ENCODE assay signal across 21 cellular contexts in genomic region chr9:22617156-22617555, GRCh38.
"Had no signal": no experiment of that assay in that cellular context is flagged by ENCODE, and none has a peak within 500 bp of the region (broad histone marks: within the 10 kb centered on the region; RNA-seq: fewer than 3 reads in every experiment).

No MANE protein-coding gene starts in this region.

- DNase-seq: activated CD4-positive, alpha-beta T cell treated with anti-CD3 and anti-CD28 coated beads for 48 hours; activated CD4-positive, alpha-beta T cell treated with anti-CD3 and anti-CD28 coated beads, Interleukin-2, amount 50 U/mL, for 4 hours; activated CD4-positive, CD25-positive, alpha-beta regulatory T cell treated with anti-CD3 and anti-CD28 coated beads, Interleukin-2, amount 50 U/mL, for 72 hours; activated CD8-positive, alpha-beta memory T cell treated with anti-CD3 and anti-CD28 coated beads, Interleukin-2, amount 50 U/mL, for 48 hours; activated CD8-positive, alpha-beta T cell treated with anti-CD3 and anti-CD28 coated beads, Interleukin-2, amount 10 ng/mL, durations not matched to agents 7 days and 5 days; activated effector memory CD4-positive, alpha-beta T cell treated with Interleukin-2 at 50 U/mL for 16 hours; activated naive CD4-positive, alpha-beta T cell; activated T-cell treated with anti-CD3 and anti-CD28 coated beads, Interleukin-2, amount 50 U/mL, for 1 hour; amniotic stem cell; caudate nucleus; NCI-H1048; NCI-H146; NCI-H187 treated with DMSO at 0.1 percent for 48 hours; NCI-H2107; NCI-H2171 treated with DMSO at 0.1 percent for 48 hours; NCI-H226; NCI-H526; NCI-H774; SIG-M5; T-helper 17 cell; T-helper 9 cell had no signal
